In the genomic region with DNA sequence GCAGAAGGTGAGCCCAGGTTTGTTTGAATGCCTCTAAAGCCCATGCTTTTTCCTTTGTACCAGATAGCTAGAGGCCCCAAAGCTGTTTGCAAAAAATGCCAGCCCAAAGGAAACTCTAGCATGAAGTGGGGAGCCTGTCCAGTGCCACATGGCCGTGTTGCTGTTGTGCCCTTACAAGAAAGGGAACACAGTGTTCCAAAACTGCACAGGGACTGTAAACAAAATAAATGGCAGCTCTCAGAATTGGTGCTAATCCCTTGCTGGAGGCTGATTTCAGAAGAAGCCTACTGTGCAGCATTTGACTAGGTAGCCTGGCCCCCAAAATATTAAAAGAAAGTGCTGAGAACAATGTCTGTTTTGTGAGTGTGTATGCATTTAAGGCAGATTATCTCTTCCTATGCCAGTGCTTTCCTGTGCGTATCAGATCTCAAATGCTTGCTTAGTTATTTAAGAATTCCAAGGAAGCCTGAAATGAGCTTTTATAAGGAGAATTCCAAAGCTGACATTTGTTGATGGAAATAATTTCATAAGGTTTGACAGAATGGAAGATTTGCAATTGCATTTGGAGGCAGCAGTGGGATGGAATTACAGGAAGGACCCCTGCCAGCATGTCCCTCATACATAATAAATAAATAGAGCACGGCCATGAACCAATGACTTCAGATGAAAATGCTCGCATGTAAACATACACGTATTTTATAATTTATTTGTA, we compare ENCODE assay signal across 13 cellular contexts.
"Had no signal": no experiment of that assay in that cellular context is flagged by ENCODE, and none has a peak within 500 bp of the region (broad histone marks: within the 10 kb centered on the region; RNA-seq: fewer than 3 reads in every experiment).

No MANE protein-coding gene starts in this region.

- H3K4me3 ChIP-seq: body of pancreas, left lung, sigmoid colon had no signal

- H3K27ac ChIP-seq: body of pancreas, foreskin keratinocyte had no signal

- ATAC-seq: body of pancreas, foreskin keratinocyte had no signal

- H3K27ac Mint-ChIP-seq: activated CD4-positive, alpha-beta T cell treated with anti-CD3 and anti-CD28 coated beads, Interleukin-2, amount 10 ng/mL, durations not matched to agents 7 days and 5 days; activated naive CD4-positive, alpha-beta T cell treated with anti-CD3 and anti-CD28 coated beads, Interleukin-2, amount 50 U/mL, for 24 hours; activated T-helper 2 cell treated with anti-CD3 and anti-CD28 coated beads, Interferon-gamma antibody, Interleukin-2, Interleukin-4, amounts not matched to agents 10 μg/mL and 5 μg/mL and 100 μg/mL, durations not matched to agents 14 hours and 24 hours and 36 hours; progenitor cell of endocrine pancreas; type B pancreatic cell had no signal

- H3K9me3 Mint-ChIP-seq: activated CD4-positive, alpha-beta T cell treated with anti-CD3 and anti-CD28 coated beads, Interleukin-2, amount 10 ng/mL, durations not matched to agents 7 days and 5 days; activated naive CD4-positive, alpha-beta T cell treated with anti-CD3 and anti-CD28 coated beads, Interleukin-2, amount 50 U/mL, for 24 hours; activated T-helper 2 cell treated with anti-CD3 and anti-CD28 coated beads, Interferon-gamma antibody, Interleukin-2, Interleukin-4, amounts not matched to agents 10 μg/mL and 5 μg/mL and 100 μg/mL, durations not matched to agents 14 hours and 24 hours and 36 hours; type B pancreatic cell had no signal

- DNase-seq: activated CD4-positive, alpha-beta T cell treated with anti-CD3 and anti-CD28 coated beads, Interleukin-2, amount 10 ng/mL, durations not matched to agents 7 days and 5 days; activated CD4-positive, CD25-positive, alpha-beta regulatory T cell; body of pancreas; cerebellar nuclear complex; foreskin keratinocyte; left lung; SIG-M5; sigmoid colon; stimulated activated CD4-positive, alpha-beta T cell treated with anti-CD3 and anti-CD28 coated beads, Interleukin-15, amount 100 ng/mL, for 24 hours had no signal

- H3K27me3 ChIP-seq: body of pancreas, foreskin keratinocyte, left lung, sigmoid colon had no signal

- H3K36me3 ChIP-seq: left lung, sigmoid colon had no signal

- H3K27me3 Mint-ChIP-seq: activated CD4-positive, alpha-beta T cell treated with anti-CD3 and anti-CD28 coated beads, Interleukin-2, amount 10 ng/mL, durations not matched to agents 7 days and 5 days; activated naive CD4-positive, alpha-beta T cell treated with anti-CD3 and anti-CD28 coated beads, Interleukin-2, amount 50 U/mL, for 24 hours; progenitor cell of endocrine pancreas; type B pancreatic cell had no signal

- H3K4me3 Mint-ChIP-seq: activated CD4-positive, alpha-beta T cell treated with anti-CD3 and anti-CD28 coated beads, Interleukin-2, amount 10 ng/mL, durations not matched to agents 7 days and 5 days; activated naive CD4-positive, alpha-beta T cell treated with anti-CD3 and anti-CD28 coated beads, Interleukin-2, amount 50 U/mL, for 24 hours; type B pancreatic cell had no signal

- H3K36me3 Mint-ChIP-seq: activated naive CD4-positive, alpha-beta T cell treated with anti-CD3 and anti-CD28 coated beads, Interleukin-2, amount 50 U/mL, for 24 hours; type B pancreatic cell had no signal

- H3K9me3 ChIP-seq: body of pancreas, left lung, sigmoid colon had no signal
